Comparison of ENCODE assay signal across 1 cellular context in the genomic region with DNA sequence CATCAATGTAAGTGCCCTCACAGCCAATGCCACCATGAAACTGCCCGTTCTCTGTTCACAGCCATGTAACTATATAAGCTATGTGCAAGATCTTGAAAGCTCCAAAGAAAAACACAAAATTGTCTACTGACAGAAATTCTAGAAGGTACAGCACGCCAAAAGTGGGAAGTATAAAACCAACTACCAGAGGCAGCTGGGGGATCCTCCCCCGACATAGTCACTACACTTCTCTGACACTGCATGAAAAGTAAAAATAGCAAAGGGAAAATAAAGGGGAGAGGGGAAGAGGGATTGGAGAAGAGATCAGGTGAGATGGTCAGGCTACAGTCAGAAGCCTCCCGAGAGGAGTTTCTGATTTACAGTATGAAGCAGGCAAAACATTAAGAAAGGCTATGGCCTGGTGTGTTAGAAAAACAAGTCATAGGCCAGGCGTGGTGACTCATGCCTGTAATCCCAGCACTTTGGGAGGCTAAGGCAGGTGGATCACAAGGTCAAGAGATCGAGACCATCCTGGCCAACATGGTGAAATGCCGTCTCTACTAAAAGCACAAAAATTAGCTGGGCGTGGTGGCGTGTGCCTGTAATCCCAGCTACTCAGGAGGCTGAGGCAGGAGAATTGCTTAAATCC.
TF ChIP-seq lines count a peak whose summit lies in the region.

No MANE protein-coding gene starts in this region.

TF ChIP-seq in HepG2, 621 proteins besides CTCF, POLR2A, EP300 and RAD21:
- no peak for TF ChIP-seq PRPF4 (IDR thresholded peaks at IDR 0.05; ENCODE audit: low read depth, low read length, poor library complexity, severe bottlenecking)
